In the genomic region with DNA sequence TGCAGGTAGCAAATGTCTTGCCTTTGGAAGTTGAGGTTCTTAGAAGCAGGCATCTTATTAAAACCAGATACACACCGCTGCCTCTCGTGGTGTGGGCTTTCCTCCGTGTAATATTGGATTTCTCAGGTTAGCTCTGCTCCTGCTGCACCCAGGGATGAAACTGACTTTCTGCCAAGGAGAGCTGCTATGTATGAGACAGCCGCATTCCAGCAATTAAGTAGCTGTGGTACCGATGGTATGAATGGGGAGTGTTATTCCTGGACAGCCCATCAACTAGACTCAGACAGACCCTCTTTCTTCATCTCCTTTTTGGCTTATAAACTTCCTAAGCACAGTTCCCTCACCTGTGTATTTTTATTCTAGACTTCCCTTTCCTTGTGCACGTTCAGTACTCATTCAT, we compare ENCODE assay signal across 19 cellular contexts. TPM values are rescaled to one million over a fixed set of nuclear protein-coding genes. Genes with fewer than 3 reads are reported as not detected.
A peak's percentile ranks its signal among the peaks of the same experiment; 100 is the strongest.
DNase-seq lines count a peak whose midpoint lies in the region; ATAC-seq, FAIRE-seq and TF ChIP-seq lines count a peak whose summit lies in the region.
"Had no signal": no experiment of that assay in that cellular context is flagged by ENCODE, and none has a peak within 500 bp of the region (broad histone marks: within the 10 kb centered on the region; RNA-seq: fewer than 3 reads in every experiment).

No MANE protein-coding gene starts in this region.

- TF ChIP-seq CTCF in left ventricle myocardium inferior (IDR thresholded peaks at IDR 0.05; ENCODE audit: borderline replicate concordance) = no peak
- no peak for TF ChIP-seq CTCF in keratinocyte (optimal IDR thresholded peaks at IDR 0.05 in 1 of 3, IDR thresholded peaks at IDR 0.05 in 1 of 3, conservative IDR thresholded peaks at IDR 0.05 in 1 of 3; ENCODE audit: extremely low read depth in 1 of 3, insufficient read depth in 2 of 3, low read length in 3 of 3)
- TF ChIP-seq CTCF in suprapubic skin (IDR thresholded peaks at IDR 0.05) = no peak

- ATAC-seq in right cardiac atrium (no peak), HG02759 (IDR thresholded peaks at IDR 0.05; ENCODE audit: unreplicated experiment) (no peak)

- WGBS in right cardiac atrium = 53% methylated on average over 6 of the region's 6 CpGs
- WGBS in suprapubic skin = 42% methylated on average over 6 of the region's 6 CpGs

- no peak for TF ChIP-seq EP300 in suprapubic skin (IDR thresholded peaks at IDR 0.05)

- H3K9me1 ChIP-seq in keratinocyte (ENCODE audit: control insufficient read depth, extremely low read depth, insufficient read depth, low read length) = no peaks in the 10 kb centered on the region

- H3K9ac ChIP-seq in keratinocyte (ENCODE audit: control insufficient read depth, extremely low read depth, insufficient read depth, low read length) = peak overlapping the region; percentile 67

- intact Hi-C loops in left ventricle myocardium inferior (cut with micrococcal nuclease) (no loop called here), right cardiac atrium (cut with DNase I) (loop anchor here in 1 of 4 donors (5.0 kb wide), 1 partner anchor 105 kb away; no protein-coding TSS in a partner anchor)

- H3K27ac ChIP-seq in left ventricle myocardium inferior (replicated peaks) (peak overlapping the region; percentile 52), right cardiac atrium (ENCODE audit: low read length) (no peak overlapping the region), keratinocyte (ENCODE audit: control insufficient read depth, insufficient read depth, low read length) (peak overlapping the region; percentile 83), suprapubic skin (peak overlapping the region; percentile 60)
- H3K27ac ChIP-seq: A549, SJCRH30 had no signal

- no peaks in the 10 kb centered on the region for H3K79me2 ChIP-seq in keratinocyte (ENCODE audit: control insufficient read depth, insufficient read depth, low read length)

- H3K4me1 ChIP-seq in left ventricle myocardium inferior (peaks cover 20% of the 10 kb centered on the region), right cardiac atrium (ENCODE audit: control insufficient read depth, insufficient read depth, low read length) (no peaks in the 10 kb centered on the region), keratinocyte (ENCODE audit: control insufficient read depth, extremely low read depth, insufficient read depth, low read length) (peaks cover 18% of the 10 kb centered on the region), suprapubic skin (peaks cover 7% of the 10 kb centered on the region)
- H3K4me1 ChIP-seq: A549, HAP-1, SJCRH30 had no signal

- H3K4me2 ChIP-seq in keratinocyte (ENCODE audit: control insufficient read depth, extremely low read depth, insufficient read depth, low read depth, low read length) = peak overlapping the region; percentile 80
- H3K4me2 ChIP-seq: A549 had no signal

- peak overlapping the region; percentile 93 for H2AFZ ChIP-seq in keratinocyte (ENCODE audit: control insufficient read depth, low read length)

- DNase-seq in left ventricle myocardium inferior (no peak), right cardiac atrium (no peak), astrocyte of the hippocampus (ENCODE audit: low read depth, low spot score) (peak; percentile 47), keratinocyte (ENCODE audit: low read depth, low spot score) (no peak), suprapubic skin (ENCODE audit: low spot score in 2 of 2) (no peak), NCI-H345 (lab: John Stamatoyannopoulos, UW) (no peak)
- no peak for DNase-seq in stimulated activated CD4-positive, alpha-beta T cell treated with anti-CD3 and anti-CD28 coated beads, Interleukin-4, amount 100 ng/mL, for 24 hours
- DNase-seq: AML-193; CD4-positive, alpha-beta T cell; DMS53; NCI-H187; NCI-H226; NCI-H526; NK-92 treated with Interleukin-12 subunit alpha and Interleukin-12 subunit beta, amount 100 ng/mL, for 24 hours; RPMI8226; SJCRH30 had no signal

- TF ChIP-seq POLR2A in suprapubic skin (IDR thresholded peaks at IDR 0.05) = no peak

- H3K4me3 ChIP-seq in left ventricle myocardium inferior = no peak overlapping the region
- no peak overlapping the region for H3K4me3 ChIP-seq in right cardiac atrium (ENCODE audit: low read length)
- H3K4me3 ChIP-seq in keratinocyte (ENCODE audit: control insufficient read depth in 2 of 3, extremely low read depth in 1 of 3, insufficient read depth in 2 of 3, low read depth in 1 of 3, low read length in 3 of 3) = peak overlapping the region in 1 of 3 experiments; percentile 31
- no peak overlapping the region for H3K4me3 ChIP-seq in suprapubic skin
- H3K4me3 ChIP-seq: A549, HAP-1, SJCRH30 had no signal

- H3K9me3 ChIP-seq in left ventricle myocardium inferior (replicated peaks) = no peaks in the 10 kb centered on the region
- no peaks in the 10 kb centered on the region for H3K9me3 ChIP-seq in right cardiac atrium (ENCODE audit: control insufficient read depth, low read length)
- no peaks in the 10 kb centered on the region for H3K9me3 ChIP-seq in keratinocyte (ENCODE audit: control insufficient read depth, low read depth, low read length)
- no peaks in the 10 kb centered on the region for H3K9me3 ChIP-seq in suprapubic skin
- H3K9me3 ChIP-seq: A549, HAP-1, SJCRH30 had no signal

- H3K27me3 ChIP-seq in left ventricle myocardium inferior (ENCODE audit: low read depth) = no peaks in the 10 kb centered on the region
- no peaks in the 10 kb centered on the region for H3K27me3 ChIP-seq in right cardiac atrium (ENCODE audit: control insufficient read depth, insufficient read depth)
- no peaks in the 10 kb centered on the region for H3K27me3 ChIP-seq in keratinocyte (ENCODE audit: control insufficient read depth, extremely low read depth, insufficient read depth, low read length)
- no peaks in the 10 kb centered on the region for H3K27me3 ChIP-seq in suprapubic skin

- no peak for FAIRE-seq in keratinocyte (lab: Jason Lieb, UNC)
- FAIRE-seq: A549 had no signal

- dilution Hi-C loops in keratinocyte (cut with MboI; ENCODE audit: extremely low pct_ligation_motif_present, low sequenced_read_pairs) = no loop called here

- H4K20me1 ChIP-seq in keratinocyte (ENCODE audit: control insufficient read depth, extremely low read depth, insufficient read depth, low read length) = no peaks in the 10 kb centered on the region

- H3K36me3 ChIP-seq in left ventricle myocardium inferior = no peaks in the 10 kb centered on the region
- H3K36me3 ChIP-seq in keratinocyte (ENCODE audit: control insufficient read depth in 2 of 2, extremely low read depth in 1 of 2, insufficient read depth in 2 of 2, low read length in 2 of 2) = no peaks in the 10 kb centered on the region
- no peaks in the 10 kb centered on the region for H3K36me3 ChIP-seq in suprapubic skin
- H3K36me3 ChIP-seq: HAP-1, SJCRH30 had no signal

RNA-seq across cellular contexts. Expression of a gene that starts 6.8 kb away (rescaled TPM):
- 29.7 TPM for total RNA-seq in left ventricle myocardium inferior
- total RNA-seq in right cardiac atrium = 10 to 100 TPM in 3 of 4 donors, 1 to 10 TPM in 1; 9.5 to 13.3 (median 10.9) TPM
- polyA plus RNA-seq in right cardiac atrium = 7.4 TPM
- polyA plus RNA-seq in keratinocyte = 5.1 to 8.2 TPM (median 6.5 TPM) in 3 replicates
- polyA plus RNA-seq in keratinocyte (2011; ENCODE audit: low read depth) = 0.67 TPM
- 6.3 and 7.0 TPM in 2 replicates for polyA plus RNA-seq in keratinocyte (2011; cell fraction: cytosol; rRNA removed)
- polyA plus RNA-seq in keratinocyte (2011; cell fraction: nucleus; rRNA removed) = 6.6 and 7.7 TPM in 2 replicates
- 2.2 and 5.9 TPM in 2 replicates for polyA plus RNA-seq in keratinocyte (2012; ENCODE audit: low replicate concordance)
- polyA minus RNA-seq in keratinocyte = 8.5 to 13.0 TPM (median 9.4 TPM) in 3 replicates
- 6.7 TPM for polyA minus RNA-seq in keratinocyte (2011; cell fraction: cytosol; rRNA and poly(A)+ RNA removed)
- polyA minus RNA-seq in keratinocyte (2011; cell fraction: nucleus; rRNA and poly(A)+ RNA removed) = 5.1 and 6.8 TPM in 2 replicates
- total RNA-seq in suprapubic skin = 1 to 10 TPM; 3.9 to 7.0 (median 5.2) TPM
- total RNA-seq: SJCRH30 had no signal

RNA-seq across cellular contexts. Expression of a gene that starts 9.8 kb away (rescaled TPM):
- total RNA-seq in left ventricle myocardium inferior = 0.27 TPM
- under 1 TPM; 0.08 to 0.18 (median 0.10) TPM for total RNA-seq in right cardiac atrium
- polyA plus RNA-seq in right cardiac atrium = 0.07 TPM
- polyA plus RNA-seq in keratinocyte = 0.57 to 2.2 TPM (median 1.1 TPM) in 3 replicates
- polyA plus RNA-seq in keratinocyte (2011; ENCODE audit: low read depth) = 1.8 TPM
- 1.3 and 1.7 TPM in 2 replicates for polyA plus RNA-seq in keratinocyte (2011; cell fraction: cytosol; rRNA removed)
- polyA plus RNA-seq in keratinocyte (2011; cell fraction: nucleus; rRNA removed) = 3.6 and 4.2 TPM in 2 replicates
- 0.54 and 2.6 TPM in 2 replicates for polyA plus RNA-seq in keratinocyte (2012; ENCODE audit: low replicate concordance)
- polyA minus RNA-seq in keratinocyte = 0.13 to 1.8 TPM (median 1.5 TPM) in 3 replicates
- 0.58 TPM for polyA minus RNA-seq in keratinocyte (2011; cell fraction: cytosol; rRNA and poly(A)+ RNA removed)
- 2.1 and 2.9 TPM in 2 replicates for polyA minus RNA-seq in keratinocyte (2011; cell fraction: nucleus; rRNA and poly(A)+ RNA removed)
- 1 to 10 TPM in 1 of 4 donors, under 1 TPM in 3; 0.53 to 2.1 (median 0.83) TPM for total RNA-seq in suprapubic skin
- total RNA-seq: SJCRH30 had no signal
